ENCODE assay signal across 16 cellular contexts in genomic region chr15:51076142-51076897, GRCh38. TPM values are rescaled to one million over a fixed set of nuclear protein-coding genes. Genes with fewer than 3 reads are reported as not detected.
A peak's percentile ranks its signal among the peaks of the same experiment; 100 is the strongest.
DNase-seq lines count a peak whose midpoint lies in the region; ATAC-seq, FAIRE-seq and TF ChIP-seq lines count a peak whose summit lies in the region.
"Had no signal": no experiment of that assay in that cellular context is flagged by ENCODE, and none has a peak within 500 bp of the region (broad histone marks: within the 10 kb centered on the region; RNA-seq: fewer than 3 reads in every experiment).

No MANE protein-coding gene starts in this region.

- CTCF ChIA-PET in naive thymus-derived CD4-positive, alpha-beta T cell (lab: Charles Lee), result no interaction called here

- peak overlapping the region; percentile 86 for H3K27ac Mint-ChIP-seq in activated T-helper 2 cell treated with anti-CD3 and anti-CD28 coated beads, Interferon-gamma antibody, Interleukin-2, Interleukin-4, amounts not matched to agents 10 μg/mL and 5 μg/mL and 100 μg/mL, durations not matched to agents 14 hours and 24 hours and 36 hours
- H3K27ac Mint-ChIP-seq in naive thymus-derived CD4-positive, alpha-beta T cell, result peak overlapping the region in 3 of 9 donors; percentile 6 to 68 (median 22)
- H3K27ac Mint-ChIP-seq: neural progenitor cell had no signal

- 74% methylated on average over 9 of the region's 9 CpGs for WGBS in right cardiac atrium

- H3K36me3 ChIP-seq in naive thymus-derived CD4-positive, alpha-beta T cell (ENCODE audit: control insufficient read depth in 2 of 3, insufficient read depth in 3 of 3, low read length in 3 of 3), result no peaks in the 10 kb centered on the region
- H3K36me3 ChIP-seq: gastrocnemius medialis, neural progenitor cell had no signal

- H3K27me3 Mint-ChIP-seq in activated T-helper 2 cell treated with anti-CD3 and anti-CD28 coated beads, Interferon-gamma antibody, Interleukin-2, Interleukin-4, amounts not matched to agents 10 μg/mL and 5 μg/mL and 100 μg/mL, durations not matched to agents 14 hours and 24 hours and 36 hours (ENCODE audit: low read depth), result peaks cover 2% of the 10 kb centered on the region
- peaks cover 0 to 30% (median 27%) of the 10 kb centered on the region in 5 donors for H3K27me3 Mint-ChIP-seq in naive thymus-derived CD4-positive, alpha-beta T cell

- POLR2A ChIA-PET in naive thymus-derived CD4-positive, alpha-beta T cell (lab: Charles Lee), result no interaction called here

- H3K9me3 ChIP-seq in right cardiac atrium (ENCODE audit: control insufficient read depth, low read length), result no peaks in the 10 kb centered on the region
- H3K9me3 ChIP-seq in naive thymus-derived CD4-positive, alpha-beta T cell (ENCODE audit: control insufficient read depth in 2 of 3, low read length in 3 of 3), result no peaks in the 10 kb centered on the region
- H3K9me3 ChIP-seq: gastrocnemius medialis had no signal

- no peak overlapping the region for H3K4me3 Mint-ChIP-seq in activated T-helper 2 cell treated with anti-CD3 and anti-CD28 coated beads, Interferon-gamma antibody, Interleukin-2, Interleukin-4, amounts not matched to agents 10 μg/mL and 5 μg/mL and 100 μg/mL, durations not matched to agents 14 hours and 24 hours and 36 hours (ENCODE audit: low read depth)
- peak overlapping the region in 6 of 10 donors; percentile 26 to 68 (median 44) for H3K4me3 Mint-ChIP-seq in naive thymus-derived CD4-positive, alpha-beta T cell
- H3K4me3 Mint-ChIP-seq: neural progenitor cell had no signal

- no peak overlapping the region for H3K4me3 ChIP-seq in right cardiac atrium (ENCODE audit: low read length)
- H3K4me3 ChIP-seq in naive thymus-derived CD4-positive, alpha-beta T cell (ENCODE audit: low read length), result no peak overlapping the region
- H3K4me3 ChIP-seq: neural progenitor cell had no signal

- ATAC-seq in right cardiac atrium (no peak), left ventricle myocardium superior (no peak)
- no peak for ATAC-seq in naive thymus-derived CD4-positive, alpha-beta T cell

- no peaks in the 10 kb centered on the region for H3K4me1 ChIP-seq in right cardiac atrium (ENCODE audit: control insufficient read depth, insufficient read depth, low read length)
- no peaks in the 10 kb centered on the region for H3K4me1 ChIP-seq in naive thymus-derived CD4-positive, alpha-beta T cell (ENCODE audit: control insufficient read depth in 2 of 2, insufficient read depth in 2 of 2, low read length in 2 of 2)
- H3K4me1 ChIP-seq: neural progenitor cell had no signal

- H3K27me3 ChIP-seq in right cardiac atrium (ENCODE audit: control insufficient read depth, insufficient read depth), result no peaks in the 10 kb centered on the region
- H3K27me3 ChIP-seq in naive thymus-derived CD4-positive, alpha-beta T cell (ENCODE audit: control insufficient read depth in 2 of 2, insufficient read depth in 2 of 2, low read length in 2 of 2), result no peaks in the 10 kb centered on the region
- H3K27me3 ChIP-seq: gastrocnemius medialis, neural progenitor cell had no signal

- no peaks in the 10 kb centered on the region for H3K36me3 Mint-ChIP-seq in activated T-helper 2 cell treated with anti-CD3 and anti-CD28 coated beads, Interferon-gamma antibody, Interleukin-2, Interleukin-4, amounts not matched to agents 10 μg/mL and 5 μg/mL and 100 μg/mL, durations not matched to agents 14 hours and 24 hours and 36 hours (ENCODE audit: low read depth)
- H3K36me3 Mint-ChIP-seq in naive thymus-derived CD4-positive, alpha-beta T cell, result peaks cover 0 to 5% (median 0%) of the 10 kb centered on the region in 5 donors
- H3K36me3 Mint-ChIP-seq: neural progenitor cell had no signal

- peak overlapping the region; percentile 48 for H3K27ac ChIP-seq in right cardiac atrium (ENCODE audit: low read length)
- no peak overlapping the region for H3K27ac ChIP-seq in naive thymus-derived CD4-positive, alpha-beta T cell (ENCODE audit: low read depth, low read length)
- no peak overlapping the region for H3K27ac ChIP-seq in substantia nigra (ENCODE audit: low read depth, low read length, poor library complexity, severe bottlenecking)
- H3K27ac ChIP-seq: HL-60, neural progenitor cell had no signal

- no peak for FAIRE-seq in D721Med (lab: Jason Lieb, UNC)
- FAIRE-seq: G401.6 had no signal

- H3K4me1 Mint-ChIP-seq in activated T-helper 2 cell treated with anti-CD3 and anti-CD28 coated beads, Interferon-gamma antibody, Interleukin-2, Interleukin-4, amounts not matched to agents 10 μg/mL and 5 μg/mL and 100 μg/mL, durations not matched to agents 14 hours and 24 hours and 36 hours (ENCODE audit: low read depth), result peaks cover 30% of the 10 kb centered on the region
- H3K4me1 Mint-ChIP-seq in naive thymus-derived CD4-positive, alpha-beta T cell, result peaks cover 0 to 35% (median 15%) of the 10 kb centered on the region in 7 donors

- TF ChIP-seq CTCF in D721Med (IDR thresholded peaks at IDR 0.05; ENCODE audit: insufficient read depth, missing control alignments), result no peak

- DNase-seq in right cardiac atrium (peak in 1 of 3 donors; percentile 40), left ventricle myocardium superior (no peak), D721Med (ENCODE audit: insufficient read length, low spot score) (no peak), substantia nigra (lab: John Stamatoyannopoulos, UW) (no peak), cerebellar cortex (ENCODE audit: low spot score) (no peak), cerebellar nuclear complex (lab: John Stamatoyannopoulos, UW) (no peak)
- no peak for DNase-seq in activated T-helper 2 cell treated with anti-CD3 and anti-CD28 coated beads, Interferon-gamma antibody, Interleukin-2, Interleukin-4, amounts not matched to agents 10 μg/mL and 5 μg/mL and 100 μg/mL, durations not matched to agents 14 hours and 24 hours and 36 hours (ENCODE audit: low spot score)
- no peak for DNase-seq in naive thymus-derived CD4-positive, alpha-beta T cell
- DNase-seq: AML-193; dermis blood vessel endothelial cell; NCI-H1092 treated with DMSO at 0.1 percent for 48 hours; stimulated activated CD4-positive, alpha-beta T cell treated with anti-CD3 and anti-CD28 coated beads, Interleukin-12 subunit alpha, Interleukin-12 subunit beta, amount 100 ng/mL, for 4 hours had no signal

- H3K9me3 Mint-ChIP-seq in activated T-helper 2 cell treated with anti-CD3 and anti-CD28 coated beads, Interferon-gamma antibody, Interleukin-2, Interleukin-4, amounts not matched to agents 10 μg/mL and 5 μg/mL and 100 μg/mL, durations not matched to agents 14 hours and 24 hours and 36 hours, result no peaks in the 10 kb centered on the region
- H3K9me3 Mint-ChIP-seq in naive thymus-derived CD4-positive, alpha-beta T cell, result no peaks in the 10 kb centered on the region
- H3K9me3 Mint-ChIP-seq: neural progenitor cell had no signal

- intact Hi-C loops in right cardiac atrium (cut with DNase I), result no loop called here
- intact Hi-C loops in left ventricle myocardium superior (cut with micrococcal nuclease), result no loop called here
- intact Hi-C loops in activated T-helper 2 cell treated with anti-CD3 and anti-CD28 coated beads, Interferon-gamma antibody, Interleukin-2, Interleukin-4, amounts not matched to agents 10 μg/mL and 5 μg/mL and 100 μg/mL, durations not matched to agents 14 hours and 24 hours and 36 hours (cut with micrococcal nuclease), result no loop called here
- intact Hi-C loops in naive thymus-derived CD4-positive, alpha-beta T cell (cut with micrococcal nuclease), result no loop called here

RNA-seq across cellular contexts. Expression of gene TNFAIP8L3, which starts 18.4 kb away (rescaled TPM):
- total RNA-seq in right cardiac atrium, result 1 to 10 TPM; 4.3 to 9.4 (median 6.6) TPM
- 3.0 TPM for polyA plus RNA-seq in right cardiac atrium
- total RNA-seq in left ventricle myocardium superior, result 4.9 TPM
- total RNA-seq in activated T-helper 2 cell treated with anti-CD3 and anti-CD28 coated beads, Interferon-gamma antibody, Interleukin-2, Interleukin-4, amounts not matched to agents 10 μg/mL and 5 μg/mL and 100 μg/mL, durations not matched to agents 14 hours and 24 hours and 36 hours, result 0.98 and 1.8 TPM in 2 replicates
- total RNA-seq in naive thymus-derived CD4-positive, alpha-beta T cell, result not detected
- polyA plus RNA-seq in naive thymus-derived CD4-positive, alpha-beta T cell, result not detected
